12 cellular contexts compared by ENCODE assay signal in genomic region chr10:33859319-33860022, GRCh38.
"Had no signal": no experiment of that assay in that cellular context is flagged by ENCODE, and none has a peak within 500 bp of the region (broad histone marks: within the 10 kb centered on the region; RNA-seq: fewer than 3 reads in every experiment).

No MANE protein-coding gene starts in this region.

- H3K9me3 ChIP-seq: left ventricle myocardium inferior, mucosa of descending colon, ovary had no signal

- DNase-seq: activated naive CD4-positive, alpha-beta T cell; aorta; cerebellar nuclear complex; effector memory CD8-positive, alpha-beta T cell; hypothalamus; kidney; left ventricle myocardium inferior; mucosa of descending colon; naive thymus-derived CD4-positive, alpha-beta T cell; ovary; stimulated activated CD4-positive, alpha-beta T cell treated with anti-CD3 and anti-CD28 coated beads, Interleukin-1b, Interleukin-23, amount 100 ng/mL, for 48 hours had no signal

- H3K27ac ChIP-seq: left ventricle myocardium inferior, ovary had no signal

- H3K4me3 ChIP-seq: left ventricle myocardium inferior, mucosa of descending colon, ovary had no signal

- ATAC-seq: activated CD4-positive, CD25-positive, alpha-beta regulatory T cell treated with anti-CD3 and anti-CD28 coated beads, Interleukin-2, amount 50 U/mL, for 24 hours; effector memory CD8-positive, alpha-beta T cell; mucosa of descending colon; naive thymus-derived CD4-positive, alpha-beta T cell had no signal

- H3K36me3 ChIP-seq: left ventricle myocardium inferior, ovary had no signal

- FAIRE-seq: kidney had no signal

- H3K27me3 ChIP-seq: ovary had no signal
